ENCODE assay signal across 21 cellular contexts in genomic region chr2:3789246-3789645, GRCh38.
DNase-seq lines count a peak whose midpoint lies in the region; ATAC-seq and TF ChIP-seq lines count a peak whose summit lies in the region.
"Had no signal": no experiment of that assay in that cellular context is flagged by ENCODE, and none has a peak within 500 bp of the region (broad histone marks: within the 10 kb centered on the region; RNA-seq: fewer than 3 reads in every experiment).

No MANE protein-coding gene starts in this region.

- H3K4me3 ChIP-seq in epithelial cell of esophagus (ENCODE audit: low read length) (no peak overlapping the region), gastrocnemius medialis (no peak overlapping the region)
- H3K4me3 ChIP-seq: HAP-1, SJSA1 had no signal

- TF ChIP-seq POLR2A in gastrocnemius medialis (IDR thresholded peaks at IDR 0.05): no peak

- TF ChIP-seq CTCF in epithelial cell of esophagus (IDR thresholded peaks at IDR 0.05; ENCODE audit: insufficient read depth, low read depth, low read length, missing control alignments) (no peak), gastrocnemius medialis (IDR thresholded peaks at IDR 0.05 in 4 of 5, conservative IDR thresholded peaks at IDR 0.05 in 1 of 5) (no peak)

- peak; percentile 2 for DNase-seq in ELR (ENCODE audit: low read depth)
- peak; percentile 43 for DNase-seq in M059J (ENCODE audit: low read depth)
- peak; percentile 46 for DNase-seq in epithelial cell of esophagus (ENCODE audit: low read depth)
- peak; percentile 75 for DNase-seq in kidney tubule cell (ENCODE audit: low spot score)
- DNase-seq in NCI-H446 (lab: John Stamatoyannopoulos, UW): no peak
- DNase-seq in gastrocnemius medialis: no peak
- DNase-seq: ACHN, AML-193, DMS79, Kasumi-1, NCI-H1105, NCI-H1694 treated with DMSO at 0.1 percent for 48 hours, NCI-H2227 treated with DMSO at 0.1 percent for 48 hours, NCI-H524, NCI-H82, OCI-M1, RPMI8226 had no signal

- no peaks in the 10 kb centered on the region for H3K27me3 ChIP-seq in gastrocnemius medialis
- H3K27me3 ChIP-seq: SJSA1 had no signal

- in situ Hi-C loops in gastrocnemius medialis (cut with MboI; ENCODE audit: low sequenced_read_pairs in 4 of 4): no loop called here

- no peaks in the 10 kb centered on the region for H3K4me1 ChIP-seq in gastrocnemius medialis
- H3K4me1 ChIP-seq: HAP-1 had no signal

- intact Hi-C loops in gastrocnemius medialis (cut with DNase I; ENCODE audit: low total_unique reads): no loop called here

- no peaks in the 10 kb centered on the region for H3K9me3 ChIP-seq in gastrocnemius medialis
- H3K9me3 ChIP-seq: HAP-1, SJSA1 had no signal

- H3K27ac ChIP-seq in gastrocnemius medialis: no peak overlapping the region
- H3K27ac ChIP-seq: C4-2B, SJSA1 had no signal

- no peaks in the 10 kb centered on the region for H3K36me3 ChIP-seq in gastrocnemius medialis
- H3K36me3 ChIP-seq: HAP-1, SJSA1 had no signal

- ATAC-seq in GM21717 (IDR thresholded peaks at IDR 0.05; ENCODE audit: unreplicated experiment) (no peak), gastrocnemius medialis (no peak)

Comparison
In these comparisons a context has a peak if more than half of its experiments do, and no peak if none do; other contexts are left out.
1. DNase-seq: peak in ELR (single experiment), M059J (single experiment), epithelial cell of esophagus (single experiment) and kidney tubule cell (single experiment); none in NCI-H446 (0 of 2) and gastrocnemius medialis (0 of 2).